In the genomic region with DNA sequence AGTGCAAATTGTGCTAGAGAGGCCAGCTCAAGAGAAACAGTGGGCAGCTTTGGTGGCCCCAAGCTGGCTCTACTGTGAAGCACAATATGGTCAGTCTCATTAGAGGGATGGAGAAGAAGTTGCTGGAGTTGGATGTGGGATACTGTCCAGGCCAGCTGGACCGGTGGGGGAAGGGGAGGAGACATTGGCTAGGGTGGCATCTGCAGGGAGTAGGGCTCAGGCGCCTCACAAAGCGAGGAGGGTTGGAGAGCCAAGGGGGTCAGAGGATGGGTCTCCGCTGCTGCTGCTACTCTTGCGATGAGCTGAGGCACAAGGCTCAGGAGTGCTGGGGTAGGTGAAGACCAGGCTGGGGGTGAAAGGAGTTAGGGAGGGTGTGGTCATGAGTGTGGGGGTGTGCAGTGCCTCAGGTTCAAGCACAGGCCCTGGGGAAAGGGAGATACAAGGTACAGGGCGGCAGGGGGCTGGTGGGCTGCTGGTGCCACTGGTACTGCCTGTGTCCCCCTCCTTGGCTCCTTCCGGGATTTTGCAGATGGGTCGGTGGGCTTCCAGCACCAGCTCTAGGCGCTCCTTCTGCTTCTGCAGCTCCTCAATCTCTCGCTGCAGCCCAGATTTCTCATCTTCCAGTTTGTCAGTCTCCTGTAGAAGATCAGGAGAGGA, we compare ENCODE assay signal across 8 cellular contexts. TPM values are rescaled to one million over a fixed set of nuclear protein-coding genes. Genes with fewer than 3 reads are reported as not detected.
A peak's percentile ranks its signal among the peaks of the same experiment; 100 is the strongest.
DNase-seq lines count a peak whose midpoint lies in the region; ATAC-seq and TF ChIP-seq lines count a peak whose summit lies in the region.

No MANE protein-coding gene starts in this region.

- ATAC-seq in foreskin keratinocyte: no peak

- no peaks in the 10 kb centered on the region for H3K9me2 ChIP-seq in PC-9 (ENCODE audit: insufficient read depth)

- H3K36me3 ChIP-seq in PC-9 (ENCODE audit: low read depth) (peaks cover 18% of the 10 kb centered on the region), skeletal muscle satellite cell (ENCODE audit: insufficient read depth, low read length) (peaks cover 57% of the 10 kb centered on the region)

- H3K9ac ChIP-seq in skeletal muscle satellite cell (ENCODE audit: low read depth, low read length): peak overlapping the region; percentile 86

- H3K4me3 ChIP-seq in PC-9 (peak overlapping the region; percentile 80; the same call in 1 of the 2 replicates), skeletal muscle satellite cell (ENCODE audit: low read length) (peak overlapping the region; percentile 74), lower leg skin (ENCODE audit: low read depth, poor library complexity, severe bottlenecking) (no peak overlapping the region)

- 73 to 74% methylated on average over 10 of the region's 10 CpGs for WGBS in lower leg skin, 2 donors

- TF ChIP-seq CTCF in PC-9 (conservative IDR thresholded peaks at IDR 0.05) (no peak), foreskin keratinocyte (conservative IDR thresholded peaks at IDR 0.05) (no peak), lower leg skin (IDR thresholded peaks at IDR 0.05) (no peak)

- TF ChIP-seq POLR2A in lower leg skin (IDR thresholded peaks at IDR 0.05): no peak

- H3K27me3 ChIP-seq in PC-9 (ENCODE audit: insufficient read depth, low read depth) (no peaks in the 10 kb centered on the region), skeletal muscle satellite cell (ENCODE audit: control insufficient read depth, insufficient read depth, low read length) (no peaks in the 10 kb centered on the region), foreskin keratinocyte (no peaks in the 10 kb centered on the region)

- peaks cover 93% of the 10 kb centered on the region for H3F3A ChIP-seq in PC-9 (ENCODE audit: insufficient read depth, low read depth)

- intact Hi-C loops in PC-9 (cut with micrococcal nuclease; ENCODE audit: unreplicated experiment): no loop called here
- intact Hi-C loops in lower leg skin (cut with DNase I; ENCODE audit: low total_unique reads): no loop called here

- H3K4me1 ChIP-seq in PC-9 (replicated peaks; ENCODE audit: insufficient read depth) (peaks cover 39% of the 10 kb centered on the region), skeletal muscle satellite cell (ENCODE audit: control insufficient read depth, insufficient read depth, low read length) (peaks cover 77% of the 10 kb centered on the region), foreskin keratinocyte (peaks cover 12% of the 10 kb centered on the region)

- peaks cover 64% of the 10 kb centered on the region for H3K79me2 ChIP-seq in PC-9 (ENCODE audit: low read depth)

- H3K27ac ChIP-seq in PC-9 (0 out of 2 replicates have a peak overlapping the region, but pooled peaks have one; percentile 64), epithelial cell of prostate (peak overlapping the region; percentile 100), foreskin keratinocyte (no peak overlapping the region)

- peaks cover 45% of the 10 kb centered on the region for H4K20me1 ChIP-seq in PC-9 (ENCODE audit: insufficient read depth)

- peak overlapping the region; percentile 98 for H3K4me2 ChIP-seq in PC-9
- peak overlapping the region; percentile 89 for H3K4me2 ChIP-seq in skeletal muscle satellite cell (ENCODE audit: low read length)

- CTCF ChIA-PET in PC-9 (lab: Charles Lee): no interaction called here

- no peak overlapping the region for H2AFZ ChIP-seq in PC-9

- POLR2A ChIA-PET in PC-9 (lab: Charles Lee; ENCODE audit: unreplicated experiment): interaction anchor here (0.6 to 3.2 kb wide), 3 partner anchors 23 to 100 kb away, joined by 3 to 25 read pairs (median 4); no protein-coding TSS in a partner anchor

- no peaks in the 10 kb centered on the region for H3K9me3 ChIP-seq in PC-9 (ENCODE audit: insufficient read depth, low read depth)
- H3K9me3 ChIP-seq in skeletal muscle satellite cell (replicated peaks; ENCODE audit: low read length): no peaks in the 10 kb centered on the region

- peak; percentile 37 for DNase-seq in G401 (ENCODE audit: low spot score)
- no peak for DNase-seq in PC-9
- no peak for DNase-seq in epithelial cell of prostate (ENCODE audit: low read depth, low spot score)
- DNase-seq in stimulated activated CD4-positive, alpha-beta T cell treated with anti-CD3 and anti-CD28 coated beads, Interleukin-2, amount 100 ng/mL, for 48 hours: no peak
- DNase-seq in foreskin keratinocyte: no peak
- no peak for DNase-seq in COLO829 (ENCODE audit: low spot score)
- no peak for DNase-seq in lower leg skin (ENCODE audit: low spot score in 2 of 2)

- BruUV-seq in PC-9 (replicated peaks; lab: Mats Ljungman, UMichigan): no TSS peak

- in situ Hi-C loops in G401 (cut with HindIII; ENCODE audit: low sequenced_read_pairs): no loop called here

RNA-seq across cellular contexts. Expression of a gene that starts 2.3 kb away (rescaled TPM):
- total RNA-seq in G401 (2014; rRNA removed; shearing (Covaris generic)): 180 and 212 TPM in 2 replicates
- total RNA-seq in PC-9 (2021): 45.0 and 95.0 TPM in 2 replicates
- 48.1 and 61.1 TPM in 2 replicates for total RNA-seq in skeletal muscle satellite cell (2012; rRNA removed)
- total RNA-seq in foreskin keratinocyte: 25.4 and 36.9 TPM in 2 replicates
- 58.9 and 62.1 TPM in 2 replicates for polyA plus RNA-seq in foreskin keratinocyte
- total RNA-seq in lower leg skin: 10 to 100 TPM; 44.9 to 61.0 (median 53.1) TPM

RNA-seq across cellular contexts. Expression of a gene that starts 4.5 kb away (rescaled TPM):
- total RNA-seq in G401 (2014; rRNA removed; shearing (Covaris generic)): 79.3 and 89.3 TPM in 2 replicates
- total RNA-seq in PC-9 (2021) (105 and 141 TPM in 2 replicates), foreskin keratinocyte (105 and 113 TPM in 2 replicates), lower leg skin (100 to 1,000 TPM in 2 of 4 donors, 10 to 100 TPM in 2; 69.4 to 103 (median 86.2) TPM)
- 173 and 237 TPM in 2 replicates for total RNA-seq in skeletal muscle satellite cell (2012; rRNA removed)
- polyA plus RNA-seq in foreskin keratinocyte: 120 and 124 TPM in 2 replicates

RNA-seq across cellular contexts. Expression of a gene that starts 7.4 kb away (rescaled TPM):
- 23.6 and 30.8 TPM in 2 replicates for total RNA-seq in G401 (2014; rRNA removed; shearing (Covaris generic))
- total RNA-seq in PC-9 (2021) (58.8 and 69.9 TPM in 2 replicates), foreskin keratinocyte (127 and 153 TPM in 2 replicates), lower leg skin (1 to 10 TPM; 2.4 to 7.5 (median 5.3) TPM)
- 65.9 and 97.2 TPM in 2 replicates for total RNA-seq in skeletal muscle satellite cell (2012; rRNA removed)
- 199 and 204 TPM in 2 replicates for polyA plus RNA-seq in foreskin keratinocyte

RNA-seq across cellular contexts. Expression of a gene that starts 13.2 kb away (rescaled TPM):
- total RNA-seq in G401 (2014; rRNA removed; shearing (Covaris generic)): not detected in 2 replicates
- not detected in 2 replicates for total RNA-seq in PC-9 (2021)
- total RNA-seq in skeletal muscle satellite cell (2012; rRNA removed): 0.25 and 0.44 TPM in 2 replicates
- total RNA-seq in foreskin keratinocyte: not detected in 2 replicates
- not detected in 2 replicates for polyA plus RNA-seq in foreskin keratinocyte
- under 1 TPM in 3 of 4 donors, not detected in 1; 0.29 to 0.55 (median 0.29) TPM for total RNA-seq in lower leg skin

RNA-seq across cellular contexts. Expression of a gene that starts 20.2 kb away (rescaled TPM):
- total RNA-seq in G401 (2014; rRNA removed; shearing (Covaris generic)): 35.8 and 38.2 TPM in 2 replicates
- total RNA-seq in PC-9 (2021): 18.1 and 32.3 TPM in 2 replicates
- 40.1 and 69.7 TPM in 2 replicates for total RNA-seq in skeletal muscle satellite cell (2012; rRNA removed)
- total RNA-seq in foreskin keratinocyte: 12.3 and 16.4 TPM in 2 replicates
- 15.8 and 19.4 TPM in 2 replicates for polyA plus RNA-seq in foreskin keratinocyte
- total RNA-seq in lower leg skin: 10 to 100 TPM; 12.0 to 29.8 (median 16.3) TPM
